Comparison of ENCODE assay signal across 8 cellular contexts in genomic region chr19:54190942-54191670, GRCh38. TPM values are rescaled to one million over a fixed set of nuclear protein-coding genes. Genes with fewer than 3 reads are reported as not detected.
DNase-seq lines count a peak whose midpoint lies in the region; ATAC-seq and TF ChIP-seq lines count a peak whose summit lies in the region.

TSS of gene TSEN34 (plus strand) at chr19:54191308. CDS start at chr19:54191365, 57 bp downstream.

- no peaks in the 10 kb centered on the region for H3K27me3 Mint-ChIP-seq in T-helper 1 cell treated with Interleukin-12 subunit alpha and Interleukin-12 subunit beta and Interleukin-4 antibody, amounts not matched to agents 30 μg/mL and 1 μg/mL, for 36 hours (ENCODE audit: low read depth)

- H3K27ac ChIP-seq in body of pancreas (peak within 1 kb of the TSS; percentile 94 to 100 (median 99)), skin epidermis (peak within 1 kb of the TSS; percentile 76 to 100 (median 96))

- peak within 1 kb of the TSS; percentile 99 for H3K27ac Mint-ChIP-seq in T-helper 1 cell treated with Interleukin-12 subunit alpha and Interleukin-12 subunit beta and Interleukin-4 antibody, amounts not matched to agents 30 μg/mL and 1 μg/mL, for 36 hours

- peaks cover 42% of the 10 kb centered on the region for H3K4me1 ChIP-seq in body of pancreas

- 0% methylated on average over 3 to 48 of the region's 76 CpGs for WGBS in body of pancreas, 2 donors

- peak within 1 kb of the TSS; percentile 86 to 93 for H3K4me3 ChIP-seq in body of pancreas
- H3K4me3 ChIP-seq in skin epidermis: peak within 1 kb of the TSS; percentile 76 to 97 (median 86)

- TF ChIP-seq CTCF in body of pancreas (IDR thresholded peaks at IDR 0.05): no peak

- peak; percentile 78 to 87 for DNase-seq in NCI-H187 (lab: John Stamatoyannopoulos, UW)
- no peak for DNase-seq in NCI-H187 treated with DMSO at 0.1 percent for 48 hours (lab: John Stamatoyannopoulos, UW)
- peak; percentile 76 for DNase-seq in NCI-H128 (lab: John Stamatoyannopoulos, UW; ENCODE audit: unreplicated experiment)
- DNase-seq in body of pancreas: peak; percentile 86 to 95 (median 90)
- peak; percentile 70 for DNase-seq in iPS-NIHi11 (ENCODE audit: low spot score)

- intact Hi-C loops in body of pancreas (cut with DNase I): no loop called here

- TF ChIP-seq POLR2A in body of pancreas (IDR thresholded peaks at IDR 0.05): peak; percentile 53 to 78 (median 63)

- no peaks in the 10 kb centered on the region for H3K9me3 Mint-ChIP-seq in T-helper 1 cell treated with Interleukin-12 subunit alpha and Interleukin-12 subunit beta and Interleukin-4 antibody, amounts not matched to agents 30 μg/mL and 1 μg/mL, for 36 hours

- no peaks in the 10 kb centered on the region for H3K9me3 ChIP-seq in body of pancreas

- H3K36me3 Mint-ChIP-seq in T-helper 1 cell treated with Interleukin-12 subunit alpha and Interleukin-12 subunit beta and Interleukin-4 antibody, amounts not matched to agents 30 μg/mL and 1 μg/mL, for 36 hours (ENCODE audit: low read depth): peaks cover 23% of the 10 kb centered on the region

- peak within 1 kb of the TSS; percentile 90 for H3K4me3 Mint-ChIP-seq in T-helper 1 cell treated with Interleukin-12 subunit alpha and Interleukin-12 subunit beta and Interleukin-4 antibody, amounts not matched to agents 30 μg/mL and 1 μg/mL, for 36 hours

- H3K36me3 ChIP-seq in body of pancreas (replicated peaks in 1 of 2; ENCODE audit: insufficient read depth in 1 of 2, low read depth in 2 of 2): peaks cover 0 to 6% of the 10 kb centered on the region in 2 donors

- peaks cover 34% of the 10 kb centered on the region for H3K4me1 Mint-ChIP-seq in T-helper 1 cell treated with Interleukin-12 subunit alpha and Interleukin-12 subunit beta and Interleukin-4 antibody, amounts not matched to agents 30 μg/mL and 1 μg/mL, for 36 hours (ENCODE audit: low read depth)

- no peaks in the 10 kb centered on the region for H3K27me3 ChIP-seq in body of pancreas

- peak; percentile 30 for ATAC-seq in HG02759 (IDR thresholded peaks at IDR 0.05; ENCODE audit: unreplicated experiment)
- peak; percentile 25 for ATAC-seq in body of pancreas

RNA-seq across cellular contexts. Expression of gene TSEN34, which starts in this region (rescaled TPM):
- total RNA-seq in body of pancreas: 10 to 100 TPM; 33.9 to 56.6 TPM
